ENCODE assay signal across 10 cellular contexts in genomic region chr1:149995927-149996326, GRCh38. TPM values are rescaled to one million over a fixed set of nuclear protein-coding genes. Genes with fewer than 3 reads are reported as not detected.
DNase-seq lines count a peak whose midpoint lies in the region; ATAC-seq and TF ChIP-seq lines count a peak whose summit lies in the region.
"Had no signal": no experiment of that assay in that cellular context is flagged by ENCODE, and none has a peak within 500 bp of the region (broad histone marks: within the 10 kb centered on the region; RNA-seq: fewer than 3 reads in every experiment).

No MANE protein-coding gene starts in this region.

- TF ChIP-seq EP300 in suprapubic skin (IDR thresholded peaks at IDR 0.05) = no peak

- H3K27me3 Mint-ChIP-seq in activated CD8-positive, alpha-beta T cell treated with anti-CD3 and anti-CD28 coated beads for 36 hours = no peaks in the 10 kb centered on the region
- no peaks in the 10 kb centered on the region for H3K27me3 Mint-ChIP-seq in activated CD8-positive, alpha-beta T cell treated with anti-CD3 and anti-CD28 coated beads, Interleukin-2, amount 10 ng/mL, durations not matched to agents 7 days and 5 days (ENCODE audit: low read depth)

- no peak for TF ChIP-seq POLR2A in suprapubic skin (IDR thresholded peaks at IDR 0.05)

- no peak overlapping the region for H3K4me2 ChIP-seq in Karpas-422 (ENCODE audit: low read depth, low read length, poor library complexity, severe bottlenecking)

- peaks cover 60% of the 10 kb centered on the region for H3K4me1 Mint-ChIP-seq in activated CD8-positive, alpha-beta T cell treated with anti-CD3 and anti-CD28 coated beads for 36 hours (ENCODE audit: low read depth)
- H3K4me1 Mint-ChIP-seq in activated CD8-positive, alpha-beta T cell treated with anti-CD3 and anti-CD28 coated beads, Interleukin-2, amount 10 ng/mL, durations not matched to agents 7 days and 5 days (ENCODE audit: low read depth) = peaks cover 15% of the 10 kb centered on the region

- peak; percentile 74 for ATAC-seq in activated CD8-positive, alpha-beta T cell treated with anti-CD3 and anti-CD28 coated beads for 36 hours
- no peak for ATAC-seq in activated CD8-positive, alpha-beta T cell treated with anti-CD3 and anti-CD28 coated beads, Interleukin-2, amount 10 ng/mL, durations not matched to agents 7 days and 5 days
- ATAC-seq in GM18873 (IDR thresholded peaks at IDR 0.05; ENCODE audit: low FRiP score, unreplicated experiment) = no peak
- ATAC-seq in heart right ventricle = no peak

- no peak for TF ChIP-seq CTCF in activated CD8-positive, alpha-beta T cell treated with anti-CD3 and anti-CD28 coated beads for 36 hours (IDR thresholded peaks at IDR 0.05)
- TF ChIP-seq CTCF in fibroblast of the aortic adventitia (IDR thresholded peaks at IDR 0.05; ENCODE audit: insufficient read depth, low read length) = no peak
- no peak for TF ChIP-seq CTCF in suprapubic skin (IDR thresholded peaks at IDR 0.05)
- no peak for TF ChIP-seq CTCF in heart right ventricle (IDR thresholded peaks at IDR 0.05)

- no peak overlapping the region for H2AFZ ChIP-seq in Karpas-422 (ENCODE audit: low read length)

- H3K9ac ChIP-seq in Karpas-422 (ENCODE audit: low read length) = no peak overlapping the region

- peak overlapping the region; percentile 70 for H3K27ac Mint-ChIP-seq in activated CD8-positive, alpha-beta T cell treated with anti-CD3 and anti-CD28 coated beads for 36 hours
- H3K27ac Mint-ChIP-seq in activated CD8-positive, alpha-beta T cell treated with anti-CD3 and anti-CD28 coated beads, Interleukin-2, amount 10 ng/mL, durations not matched to agents 7 days and 5 days = no peak overlapping the region

- intact Hi-C loops in activated CD8-positive, alpha-beta T cell treated with anti-CD3 and anti-CD28 coated beads for 36 hours (cut with micrococcal nuclease) = no loop called here
- intact Hi-C loops in heart right ventricle (cut with DNase I) = loop anchor here in 1 of 10 donors (2.0 kb wide), 1 partner anchor 31 kb away; no protein-coding TSS in a partner anchor

- no peaks in the 10 kb centered on the region for H3K9me2 ChIP-seq in Karpas-422 (replicated peaks; ENCODE audit: insufficient read depth, low read length)

- H3K9me3 ChIP-seq in suprapubic skin = no peaks in the 10 kb centered on the region
- H3K9me3 ChIP-seq in Karpas-422 (ENCODE audit: low read length) = no peaks in the 10 kb centered on the region
- no peaks in the 10 kb centered on the region for H3K9me3 ChIP-seq in heart right ventricle

- no peaks in the 10 kb centered on the region for H3K79me2 ChIP-seq in Karpas-422 (ENCODE audit: low read length)

- no peaks in the 10 kb centered on the region for H3K9me3 Mint-ChIP-seq in activated CD8-positive, alpha-beta T cell treated with anti-CD3 and anti-CD28 coated beads for 36 hours
- H3K9me3 Mint-ChIP-seq in activated CD8-positive, alpha-beta T cell treated with anti-CD3 and anti-CD28 coated beads, Interleukin-2, amount 10 ng/mL, durations not matched to agents 7 days and 5 days (ENCODE audit: insufficient read depth) = no peaks in the 10 kb centered on the region

- peaks cover 27% of the 10 kb centered on the region for H3K36me3 Mint-ChIP-seq in activated CD8-positive, alpha-beta T cell treated with anti-CD3 and anti-CD28 coated beads for 36 hours (ENCODE audit: low read depth)
- peaks cover 12% of the 10 kb centered on the region for H3K36me3 Mint-ChIP-seq in activated CD8-positive, alpha-beta T cell treated with anti-CD3 and anti-CD28 coated beads, Interleukin-2, amount 10 ng/mL, durations not matched to agents 7 days and 5 days (ENCODE audit: low read depth)

- peak; percentile 18 for DNase-seq in activated CD8-positive, alpha-beta T cell treated with anti-CD3 and anti-CD28 coated beads for 36 hours
- no peak for DNase-seq in activated CD8-positive, alpha-beta T cell treated with anti-CD3 and anti-CD28 coated beads, Interleukin-2, amount 10 ng/mL, durations not matched to agents 7 days and 5 days
- peak; percentile 31 to 37 for DNase-seq in activated T-cell treated with anti-CD3 and anti-CD28 coated beads, Interleukin-2, amount 50 U/mL, for 48 hours
- peak; percentile 41 for DNase-seq in fibroblast of the aortic adventitia (ENCODE audit: low read depth)
- DNase-seq in suprapubic skin (ENCODE audit: low spot score in 2 of 2) = no peak
- no peak for DNase-seq in Karpas-422
- DNase-seq in heart right ventricle = no peak
- DNase-seq: cortex of kidney, occipital lobe had no signal

- peak overlapping the region; percentile 7 for H3K4me3 Mint-ChIP-seq in activated CD8-positive, alpha-beta T cell treated with anti-CD3 and anti-CD28 coated beads for 36 hours
- no peak overlapping the region for H3K4me3 Mint-ChIP-seq in activated CD8-positive, alpha-beta T cell treated with anti-CD3 and anti-CD28 coated beads, Interleukin-2, amount 10 ng/mL, durations not matched to agents 7 days and 5 days

- H3K4me1 ChIP-seq in suprapubic skin (peaks cover 32% of the 10 kb centered on the region), Karpas-422 (ENCODE audit: low read length) (peaks cover 17% of the 10 kb centered on the region), heart right ventricle (peaks cover 4 to 75% (median 48%) of the 10 kb centered on the region in 9 donors)

- H3K36me3 ChIP-seq in suprapubic skin (peaks cover 4% of the 10 kb centered on the region), Karpas-422 (ENCODE audit: insufficient read depth, low read length) (no peaks in the 10 kb centered on the region), heart right ventricle (peaks cover 0 to 26% (median 0%) of the 10 kb centered on the region in 9 donors)

- WGBS in suprapubic skin = 57% methylated on average over 2 of the region's 2 CpGs
- 62 to 72% methylated on average over 2 of the region's 2 CpGs for WGBS in heart right ventricle, 2 donors

- H3K27ac ChIP-seq in suprapubic skin (peak overlapping the region; percentile 56), Karpas-422 (ENCODE audit: low read length) (no peak overlapping the region), heart right ventricle (no peak overlapping the region)

- CTCF ChIA-PET in activated CD8-positive, alpha-beta T cell treated with anti-CD3 and anti-CD28 coated beads for 36 hours (lab: Charles Lee) = interaction anchor here (1.3 to 2.3 kb wide), 4 partner anchors 9 to 192 kb away, joined by 4 to 8 read pairs (median 6); a partner anchor contains a TSS
- CTCF ChIA-PET in activated CD8-positive, alpha-beta T cell treated with anti-CD3 and anti-CD28 coated beads, Interleukin-2, amount 10 ng/mL, durations not matched to agents 7 days and 5 days (lab: Charles Lee) = interaction anchor here (0.9 kb wide), 1 partner anchor 173 kb away, joined by 3 read pairs; no protein-coding TSS in a partner anchor

- POLR2A ChIA-PET in activated CD8-positive, alpha-beta T cell treated with anti-CD3 and anti-CD28 coated beads for 36 hours (lab: Charles Lee) = interaction anchor here (1.3 to 2.0 kb wide), 4 partner anchors 8 to 109 kb away, joined by 3 to 15 read pairs (median 4); a partner anchor contains a TSS
- POLR2A ChIA-PET in activated CD8-positive, alpha-beta T cell treated with anti-CD3 and anti-CD28 coated beads, Interleukin-2, amount 10 ng/mL, durations not matched to agents 7 days and 5 days (lab: Charles Lee) = no interaction called here

- H4K20me1 ChIP-seq in Karpas-422 (ENCODE audit: insufficient read depth, low read depth, low read length) = peaks cover 54% of the 10 kb centered on the region

- H3K27me3 ChIP-seq in suprapubic skin (no peaks in the 10 kb centered on the region), Karpas-422 (ENCODE audit: low read length) (no peaks in the 10 kb centered on the region), heart right ventricle (peaks cover 0 to 91% (median 0%) of the 10 kb centered on the region in 7 donors)

- H3K4me3 ChIP-seq in fibroblast of the aortic adventitia (ENCODE audit: low read depth, low read length) (no peak overlapping the region), suprapubic skin (no peak overlapping the region), Karpas-422 (ENCODE audit: low read length) (no peak overlapping the region), heart right ventricle (no peak overlapping the region)

RNA-seq across cellular contexts. Expression of gene OTUD7B, which starts 14.6 kb away (rescaled TPM):
- total RNA-seq in activated CD8-positive, alpha-beta T cell treated with anti-CD3 and anti-CD28 coated beads for 36 hours = 10 to 100 TPM; 16.1 to 17.3 TPM
- total RNA-seq in activated CD8-positive, alpha-beta T cell treated with anti-CD3 and anti-CD28 coated beads, Interleukin-2, amount 10 ng/mL, durations not matched to agents 7 days and 5 days = 10 to 100 TPM; 10.3 to 12.1 TPM
- total RNA-seq in fibroblast of the aortic adventitia (ENCODE audit: low replicate concordance) (17.7 and 41.7 TPM in 2 replicates), suprapubic skin (10 to 100 TPM; 11.0 to 19.2 (median 15.0) TPM), heart right ventricle (10 to 100 TPM; 22.7 to 34.4 (median 28.9) TPM)
- 2.4 and 3.6 TPM in 2 replicates for total RNA-seq in Karpas-422 (2014; rRNA removed; shearing (Covaris generic); ENCODE audit: low replicate concordance)
- 1 to 10 TPM; 3.1 to 7.7 TPM for polyA plus RNA-seq in heart right ventricle

RNA-seq across cellular contexts. Expression of gene MTMR11, which starts 59.2 kb away (rescaled TPM):
- under 1 TPM; 0.51 to 0.86 TPM for total RNA-seq in activated CD8-positive, alpha-beta T cell treated with anti-CD3 and anti-CD28 coated beads for 36 hours
- total RNA-seq in activated CD8-positive, alpha-beta T cell treated with anti-CD3 and anti-CD28 coated beads, Interleukin-2, amount 10 ng/mL, durations not matched to agents 7 days and 5 days = 1 to 10 TPM; 1.0 to 1.2 TPM
- total RNA-seq in fibroblast of the aortic adventitia (ENCODE audit: low replicate concordance) = 7.3 and 22.1 TPM in 2 replicates
- 10 to 100 TPM; 13.5 to 40.3 (median 22.0) TPM for total RNA-seq in suprapubic skin
- total RNA-seq in Karpas-422 (2014; rRNA removed; shearing (Covaris generic); ENCODE audit: low replicate concordance) = not detected in 2 replicates
- total RNA-seq in heart right ventricle = 1 to 10 TPM in 9 of 10 donors, under 1 TPM in 1; 0.95 to 5.3 (median 2.5) TPM
- polyA plus RNA-seq in heart right ventricle = 1 to 10 TPM; 1.9 to 5.3 TPM

Comparison
In these comparisons a context has a peak if more than half of its experiments do, and no peak if none do; other contexts are left out.
1. DNase-seq: peak in activated CD8-positive, alpha-beta T cell treated with anti-CD3 and anti-CD28 coated beads for 36 hours (single experiment), activated T-cell treated with anti-CD3 and anti-CD28 coated beads, Interleukin-2, amount 50 U/mL, for 48 hours (2 of 2) and fibroblast of the aortic adventitia (single experiment); none in activated CD8-positive, alpha-beta T cell treated with anti-CD3 and anti-CD28 coated beads, Interleukin-2, amount 10 ng/mL, durations not matched to agents 7 days and 5 days (single experiment), suprapubic skin (0 of 2), Karpas-422 (single experiment) and heart right ventricle (0 of 2).